8 cellular contexts compared by ENCODE assay signal in genomic region chr14:75063013-75063412, GRCh38. TPM values are rescaled to one million over a fixed set of nuclear protein-coding genes. Genes with fewer than 3 reads are reported as not detected.
DNase-seq lines count a peak whose midpoint lies in the region; ATAC-seq and TF ChIP-seq lines count a peak whose summit lies in the region.
"Had no signal": no experiment of that assay in that cellular context is flagged by ENCODE, and none has a peak within 500 bp of the region (broad histone marks: within the 10 kb centered on the region; RNA-seq: fewer than 3 reads in every experiment).

No MANE protein-coding gene starts in this region.

- H3K9me3 Mint-ChIP-seq in activated B cell treated with CpG ODN at 0.5 μM for 24 hours, result no peaks in the 10 kb centered on the region
- no peaks in the 10 kb centered on the region for H3K9me3 Mint-ChIP-seq in stimulated activated naive CD8-positive, alpha-beta T cell treated with anti-CD3 and anti-CD28 coated beads, Interleukin-15, amount 100 ng/mL, for 72 hours

- no peak for TF ChIP-seq CTCF in activated B cell treated with CpG ODN at 0.5 μM for 24 hours (IDR thresholded peaks at IDR 0.05)

- H3K27me3 Mint-ChIP-seq in activated B cell treated with CpG ODN at 0.5 μM for 24 hours, result no peaks in the 10 kb centered on the region
- no peaks in the 10 kb centered on the region for H3K27me3 Mint-ChIP-seq in stimulated activated naive CD8-positive, alpha-beta T cell treated with anti-CD3 and anti-CD28 coated beads, Interleukin-15, amount 100 ng/mL, for 72 hours

- H3K27ac ChIP-seq in HUES48 (ENCODE audit: low read depth, low read length), result no peak overlapping the region
- no peak overlapping the region for H3K27ac ChIP-seq in iPS DF 6.9 (ENCODE audit: low read length)

- H3K27me3 ChIP-seq in HUES48 (ENCODE audit: control insufficient read depth, insufficient read depth, low read length) (no peaks in the 10 kb centered on the region), iPS DF 6.9 (ENCODE audit: control insufficient read depth, insufficient read depth, low read length) (no peaks in the 10 kb centered on the region)

- H3K36me3 Mint-ChIP-seq in activated B cell treated with CpG ODN at 0.5 μM for 24 hours (ENCODE audit: low read depth), result peaks cover 19% of the 10 kb centered on the region

- peak overlapping the region; percentile 100 for H3K4me3 Mint-ChIP-seq in activated B cell treated with CpG ODN at 0.5 μM for 24 hours
- H3K4me3 Mint-ChIP-seq in stimulated activated naive CD8-positive, alpha-beta T cell treated with anti-CD3 and anti-CD28 coated beads, Interleukin-15, amount 100 ng/mL, for 72 hours, result peak overlapping the region; percentile 96 to 99

- POLR2A ChIA-PET in activated B cell treated with CpG ODN at 0.5 μM for 24 hours (lab: Charles Lee), result interaction anchor here (1.2 kb wide), 1 partner anchor 13 kb away, joined by 4 read pairs; no protein-coding TSS in a partner anchor

- H3K36me3 ChIP-seq in HUES48 (ENCODE audit: control insufficient read depth, insufficient read depth, low read length) (peaks cover 15% of the 10 kb centered on the region), iPS DF 6.9 (ENCODE audit: control insufficient read depth, insufficient read depth, low read length) (no peaks in the 10 kb centered on the region; the same call in 1 of the 2 replicates)

- intact Hi-C loops in activated B cell treated with CpG ODN at 0.5 μM for 24 hours (cut with micrococcal nuclease), result loop anchor here (5.0 to 10.0 kb wide), 2 partner anchors 301 to 348 kb away; partner anchors contain the start of genes AREL1, FCF1 and YLPM1

- no peaks in the 10 kb centered on the region for H3K4me1 ChIP-seq in HUES48 (ENCODE audit: control insufficient read depth, insufficient read depth, low read length)
- no peaks in the 10 kb centered on the region for H3K4me1 ChIP-seq in iPS DF 6.9 (ENCODE audit: control insufficient read depth, insufficient read depth, low read length)

- H3K9me3 ChIP-seq in HUES48 (ENCODE audit: control insufficient read depth, insufficient read depth, low read length) (no peaks in the 10 kb centered on the region), iPS DF 6.9 (ENCODE audit: control insufficient read depth, insufficient read depth, low read length) (no peaks in the 10 kb centered on the region)

- ATAC-seq in activated B cell treated with CpG ODN at 0.5 μM for 24 hours (ENCODE audit: low read depth) (no peak), GM21723 (IDR thresholded peaks at IDR 0.05; ENCODE audit: unreplicated experiment) (no peak)
- peak; percentile 29 for ATAC-seq in stimulated activated naive CD8-positive, alpha-beta T cell treated with anti-CD3 and anti-CD28 coated beads, Interleukin-15, amount 100 ng/mL, for 72 hours

- CTCF ChIA-PET in activated B cell treated with CpG ODN at 0.5 μM for 24 hours (lab: Charles Lee), result interaction anchor here (0.7 to 1.1 kb wide), 2 partner anchors 25 to 301 kb away, joined by 3 to 4 read pairs; no protein-coding TSS in a partner anchor

- H3K27ac Mint-ChIP-seq in activated B cell treated with CpG ODN at 0.5 μM for 24 hours, result peak overlapping the region; percentile 94
- peak overlapping the region; percentile 95 to 98 for H3K27ac Mint-ChIP-seq in stimulated activated naive CD8-positive, alpha-beta T cell treated with anti-CD3 and anti-CD28 coated beads, Interleukin-15, amount 100 ng/mL, for 72 hours

- H3K9ac ChIP-seq in HUES48 (ENCODE audit: low read depth, low read length), result peak overlapping the region; percentile 42; the same call in 1 of the 2 replicates

- no CpG with 5 or more reads among the region's 5 CpGs for WGBS in iPS DF 6.9 (ENCODE audit: insufficient coverage, insufficient read length)

- peaks cover 19% of the 10 kb centered on the region for H3K4me1 Mint-ChIP-seq in activated B cell treated with CpG ODN at 0.5 μM for 24 hours
- peaks cover 29% of the 10 kb centered on the region for H3K4me1 Mint-ChIP-seq in stimulated activated naive CD8-positive, alpha-beta T cell treated with anti-CD3 and anti-CD28 coated beads, Interleukin-15, amount 100 ng/mL, for 72 hours

- DNase-seq in activated B cell treated with CpG ODN at 0.5 μM for 24 hours (no peak), iPS DF 6.9 (ENCODE audit: low read depth, low spot score) (no peak), foreskin melanocyte (no peak), AG08395 (ENCODE audit: low spot score) (no peak)
- no peak for DNase-seq in stimulated activated naive CD8-positive, alpha-beta T cell treated with anti-CD3 and anti-CD28 coated beads, Interleukin-15, amount 100 ng/mL, for 72 hours

- H3K4me3 ChIP-seq in HUES48 (ENCODE audit: low read depth, low read length) (peak overlapping the region; percentile 88), iPS DF 6.9 (ENCODE audit: low read length) (peak overlapping the region; percentile 62; the same call in 1 of the 2 replicates)

RNA-seq across cellular contexts. Expression of gene ACYP1, which starts 0.8 kb away (rescaled TPM):
- total RNA-seq in activated B cell treated with CpG ODN at 0.5 μM for 24 hours, result 21.6 and 25.9 TPM in 2 replicates

RNA-seq across cellular contexts. Expression of gene ZC2HC1C, which starts 6.4 kb away (rescaled TPM):
- total RNA-seq in activated B cell treated with CpG ODN at 0.5 μM for 24 hours, result 0.91 TPM in 1 of 2 replicates, not detected in the other
- total RNA-seq: HT1080 had no signal

RNA-seq across cellular contexts. Expression of gene MLH3, which starts 11.7 kb away (rescaled TPM):
- 20.0 and 21.7 TPM in 2 replicates for total RNA-seq in activated B cell treated with CpG ODN at 0.5 μM for 24 hours
